8 cellular contexts compared by ENCODE assay signal in genomic region chr7:131040467-131040932, GRCh38.
DNase-seq lines count a peak whose midpoint lies in the region; ATAC-seq, FAIRE-seq and TF ChIP-seq lines count a peak whose summit lies in the region.

No MANE protein-coding gene starts in this region.

- no peaks in the 10 kb centered on the region for H3K27me3 ChIP-seq in SK-N-SH (ENCODE audit: insufficient read depth)
- H3K27me3 ChIP-seq in breast epithelium = no peaks in the 10 kb centered on the region
- H3K27me3 ChIP-seq in small intestine (ENCODE audit: control insufficient read depth in 2 of 2, insufficient read depth in 2 of 2, low read length in 2 of 2) = no peaks in the 10 kb centered on the region

- no peak overlapping the region for H3K4me2 ChIP-seq in SK-N-SH

- CTCF ChIA-PET in SK-N-SH (lab: Yijun Ruan, JAX) = interaction anchor here (0.6 to 7.7 kb wide), 90 partner anchors 8 to 1049 kb away, joined by 3 to 186 read pairs (median 4); no protein-coding TSS in a partner anchor

- TF ChIP-seq POLR2A in breast epithelium (IDR thresholded peaks at IDR 0.05) = no peak

- TF ChIP-seq RAD21 in SK-N-SH (IDR thresholded peaks at IDR 0.05; ENCODE audit: low read length) = peak; percentile 97

- ATAC-seq in GM18868 (IDR thresholded peaks at IDR 0.05; ENCODE audit: unreplicated experiment) (peak; percentile 54), GM19397 (IDR thresholded peaks at IDR 0.05; ENCODE audit: unreplicated experiment) (no peak)

- POLR2A ChIA-PET in SK-N-SH (lab: Yijun Ruan, JAX) = no interaction called here

- no peaks in the 10 kb centered on the region for H3K9me2 ChIP-seq in SK-N-SH

- intact Hi-C loops in breast epithelium (cut with DNase I; ENCODE audit: low total_unique reads) = no loop called here

- 14% methylated on average over 6 of the region's 6 CpGs for WGBS in SK-N-SH (ENCODE audit: low lambda C conversion rate)
- WGBS in small intestine, 3 donors = 1 to 3% (median 2%) methylated on average over 6 of the region's 6 CpGs

- H3K9ac ChIP-seq in SK-N-SH = no peak overlapping the region

- H3K4me3 ChIP-seq in SK-N-SH (ENCODE audit: low read depth in 2 of 2, low read length in 1 of 2) (no peak overlapping the region; a peak in 1 of 4 replicates), breast epithelium (peak overlapping the region in 1 of 3 donors; percentile 4), small intestine (ENCODE audit: low read depth in 1 of 2, low read length in 2 of 2) (no peak overlapping the region)

- peak; percentile 100 for TF ChIP-seq CTCF in SK-N-SH (IDR thresholded peaks at IDR 0.05)
- TF ChIP-seq CTCF in breast epithelium (IDR thresholded peaks at IDR 0.05) = peak; percentile 89 to 93 (median 91)

- H2AFZ ChIP-seq in SK-N-SH (ENCODE audit: low read depth) = no peak overlapping the region

- peak overlapping the region; percentile 0 to 66; a peak in 2 of 4 replicates for H3K27ac ChIP-seq in SK-N-SH (ENCODE audit: low read depth in 2 of 2, low read length in 1 of 2)
- peak overlapping the region; percentile 2 to 37 for H3K27ac ChIP-seq in breast epithelium
- H3K27ac ChIP-seq in small intestine (ENCODE audit: low read depth in 1 of 2, low read length in 1 of 2) = no peak overlapping the region

- H3K36me3 ChIP-seq in SK-N-SH (replicated peaks in 1 of 2; ENCODE audit: control insufficient read depth in 1 of 2, insufficient read depth in 2 of 2, low read length in 1 of 2) (peaks cover 0 to 7% of the 10 kb centered on the region in 2 experiments), breast epithelium (no peaks in the 10 kb centered on the region), small intestine (ENCODE audit: control insufficient read depth in 2 of 2, insufficient read depth in 2 of 2, low read length in 2 of 2) (no peaks in the 10 kb centered on the region)

- no peak for TF ChIP-seq EP300 in SK-N-SH (IDR thresholded peaks at IDR 0.05; ENCODE audit: borderline replicate concordance in 1 of 2, low read depth in 1 of 2, low read length in 1 of 2)

- no peaks in the 10 kb centered on the region for H3K9me3 ChIP-seq in SK-N-SH
- H3K9me3 ChIP-seq in breast epithelium = no peaks in the 10 kb centered on the region
- no peaks in the 10 kb centered on the region for H3K9me3 ChIP-seq in small intestine (ENCODE audit: control insufficient read depth, low read depth)

- peaks cover 4 to 16% of the 10 kb centered on the region in 2 experiments; a peak in 3 of 4 replicates for H3K4me1 ChIP-seq in SK-N-SH (ENCODE audit: control insufficient read depth in 1 of 2, insufficient read depth in 2 of 2, low read depth in 1 of 2, low read length in 1 of 2)
- peaks cover 5 to 13% of the 10 kb centered on the region in 2 donors for H3K4me1 ChIP-seq in breast epithelium
- H3K4me1 ChIP-seq in small intestine (ENCODE audit: control insufficient read depth in 2 of 2, insufficient read depth in 1 of 2, low read depth in 1 of 2, low read length in 1 of 2) = no peaks in the 10 kb centered on the region

- peaks cover 28% of the 10 kb centered on the region for H3F3A ChIP-seq in SK-N-SH (replicated peaks; ENCODE audit: insufficient read depth)

- DNase-seq in AG20443 (ENCODE audit: low spot score) = peak; percentile 64
- DNase-seq in MV-4-11 (lab: John Stamatoyannopoulos, UW) = peak; percentile 50
- DNase-seq in SK-N-SH = peak; percentile 80
- no peak for DNase-seq in breast epithelium (ENCODE audit: low spot score in 2 of 2)
- peak; percentile 63 for DNase-seq in iPS-NIHi11 (ENCODE audit: low spot score)
- DNase-seq in small intestine = peak; percentile 80

- no peak for FAIRE-seq in small intestine (lab: Jason Lieb, UNC)

- peaks cover 48% of the 10 kb centered on the region for H3K79me2 ChIP-seq in SK-N-SH (ENCODE audit: insufficient read depth)

- H4K20me1 ChIP-seq in SK-N-SH (ENCODE audit: insufficient read depth) = no peaks in the 10 kb centered on the region

TF ChIP-seq in SK-N-SH, 30 proteins besides CTCF, POLR2A, EP300 and RAD21:
- TF ChIP-seq POLR2AphosphoS5 (IDR thresholded peaks at IDR 0.05; ENCODE audit: low read depth, low read length) (no peak), MEF2A (IDR thresholded peaks at IDR 0.05; ENCODE audit: borderline replicate concordance, low read depth) (no peak), USF2 (IDR thresholded peaks at IDR 0.05; ENCODE audit: borderline replicate concordance, low read depth, low read length) (no peak), NRF1 (IDR thresholded peaks at IDR 0.05; ENCODE audit: low read depth, low read length) (no peak), YY1 (IDR thresholded peaks at IDR 0.05; ENCODE audit: low read depth) (peak; percentile 51; the same call in 1 of the 2 replicates), GATA2 (CRISPR knock-in tag; IDR thresholded peaks at IDR 0.05) (no peak), SMC3 (IDR thresholded peaks at IDR 0.05; ENCODE audit: low read depth, low read length) (peak; percentile 90), FOXM1 (IDR thresholded peaks at IDR 0.05; ENCODE audit: low read depth) (no peak), USF1 (IDR thresholded peaks at IDR 0.05; ENCODE audit: borderline replicate concordance, low read depth) (no peak), ELF1 (IDR thresholded peaks at IDR 0.05) (no peak), TAF1 (IDR thresholded peaks at IDR 0.05; ENCODE audit: borderline replicate concordance, low read depth, low read length) (no peak), TCF12 (IDR thresholded peaks at IDR 0.05) (no peak), CHD2 (IDR thresholded peaks at IDR 0.05; ENCODE audit: low read length, partially characterized antibody) (peak; percentile 17), IRF3 (IDR thresholded peaks at IDR 0.05; ENCODE audit: low read depth, low read length) (no peak), RCOR1 (IDR thresholded peaks at IDR 0.05; ENCODE audit: low read length) (peak; percentile 6; the same call in 1 of the 2 replicates), RXRA (IDR thresholded peaks at IDR 0.05; ENCODE audit: borderline replicate concordance, low read depth) (no peak)
- TF ChIP-seq, protein P1, sequence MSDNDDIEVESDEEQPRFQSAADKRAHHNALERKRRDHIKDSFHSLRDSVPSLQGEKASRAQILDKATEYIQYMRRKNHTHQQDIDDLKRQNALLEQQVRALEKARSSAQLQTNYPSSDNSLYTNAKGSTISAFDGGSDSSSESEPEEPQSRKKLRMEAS (IDR thresholded peaks at IDR 0.05; ENCODE audit: low read depth) = no peak
- TF ChIP-seq, protein P2, sequence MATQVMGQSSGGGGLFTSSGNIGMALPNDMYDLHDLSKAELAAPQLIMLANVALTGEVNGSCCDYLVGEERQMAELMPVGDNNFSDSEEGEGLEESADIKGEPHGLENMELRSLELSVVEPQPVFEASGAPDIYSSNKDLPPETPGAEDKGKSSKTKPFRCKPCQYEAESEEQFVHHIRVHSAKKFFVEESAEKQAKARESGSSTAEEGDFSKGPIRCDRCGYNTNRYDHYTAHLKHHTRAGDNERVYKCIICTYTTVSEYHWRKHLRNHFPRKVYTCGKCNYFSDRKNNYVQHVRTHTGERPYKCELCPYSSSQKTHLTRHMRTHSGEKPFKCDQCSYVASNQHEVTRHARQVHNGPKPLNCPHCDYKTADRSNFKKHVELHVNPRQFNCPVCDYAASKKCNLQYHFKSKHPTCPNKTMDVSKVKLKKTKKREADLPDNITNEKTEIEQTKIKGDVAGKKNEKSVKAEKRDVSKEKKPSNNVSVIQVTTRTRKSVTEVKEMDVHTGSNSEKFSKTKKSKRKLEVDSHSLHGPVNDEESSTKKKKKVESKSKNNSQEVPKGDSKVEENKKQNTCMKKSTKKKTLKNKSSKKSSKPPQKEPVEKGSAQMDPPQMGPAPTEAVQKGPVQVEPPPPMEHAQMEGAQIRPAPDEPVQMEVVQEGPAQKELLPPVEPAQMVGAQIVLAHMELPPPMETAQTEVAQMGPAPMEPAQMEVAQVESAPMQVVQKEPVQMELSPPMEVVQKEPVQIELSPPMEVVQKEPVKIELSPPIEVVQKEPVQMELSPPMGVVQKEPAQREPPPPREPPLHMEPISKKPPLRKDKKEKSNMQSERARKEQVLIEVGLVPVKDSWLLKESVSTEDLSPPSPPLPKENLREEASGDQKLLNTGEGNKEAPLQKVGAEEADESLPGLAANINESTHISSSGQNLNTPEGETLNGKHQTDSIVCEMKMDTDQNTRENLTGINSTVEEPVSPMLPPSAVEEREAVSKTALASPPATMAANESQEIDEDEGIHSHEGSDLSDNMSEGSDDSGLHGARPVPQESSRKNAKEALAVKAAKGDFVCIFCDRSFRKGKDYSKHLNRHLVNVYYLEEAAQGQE (IDR thresholded peaks at IDR 0.05; ENCODE audit: low read depth, low read length) = no peak
TF ChIP-seq in SK-N-SH: peak in this region for 4.

Comparison
In these comparisons a context has a peak if more than half of its experiments do, and no peak if none do; other contexts are left out.
1. DNase-seq: peak in AG20443 (single experiment), MV-4-11 (single experiment), SK-N-SH (single experiment), iPS-NIHi11 (single experiment) and small intestine (single experiment); none in breast epithelium (0 of 2).
2. H3K27ac ChIP-seq: peak in SK-N-SH (2 of 2) and breast epithelium (2 of 2); none in small intestine (0 of 2).